In genomic region chr4:120816385-120816784, GRCh38 we compare ENCODE assay signal across 17 cellular contexts.
DNase-seq lines count a peak whose midpoint lies in the region; ATAC-seq and TF ChIP-seq lines count a peak whose summit lies in the region.
"Had no signal": no experiment of that assay in that cellular context is flagged by ENCODE, and none has a peak within 500 bp of the region (broad histone marks: within the 10 kb centered on the region; RNA-seq: fewer than 3 reads in every experiment).

No MANE protein-coding gene starts in this region.

- H2BK5ac ChIP-seq in H9 (ENCODE audit: insufficient read length, low read length) = no peak overlapping the region

- H2BK12ac ChIP-seq in H9 (ENCODE audit: insufficient read length, low read depth, low read length) = no peak overlapping the region

- H3K4me1 ChIP-seq in H9 (ENCODE audit: insufficient read depth, low read length) (no peaks in the 10 kb centered on the region), A673 (ENCODE audit: insufficient read depth, low read length, poor library complexity, severe bottlenecking) (no peaks in the 10 kb centered on the region), SJCRH30 (no peaks in the 10 kb centered on the region)
- H3K4me1 ChIP-seq: adrenal gland, BE2C had no signal

- H3K4me2 ChIP-seq in H9 (ENCODE audit: insufficient read depth, insufficient read length, low read length) = no peak overlapping the region

- H3K23me2 ChIP-seq in H9 (ENCODE audit: insufficient read length, low read depth, low read length, poor library complexity, severe bottlenecking) = no peaks in the 10 kb centered on the region

- POLR2A ChIA-PET in A673 (lab: Charles Lee; ENCODE audit: low non-redundant PET) = no interaction called here

- no peaks in the 10 kb centered on the region for H3K36me3 ChIP-seq in A673 (ENCODE audit: insufficient read depth, low read length, poor library complexity, severe bottlenecking)
- H3K36me3 ChIP-seq in SJCRH30 = no peaks in the 10 kb centered on the region
- H3K36me3 ChIP-seq: adrenal gland, BE2C, WERI-Rb-1 had no signal

- no peaks in the 10 kb centered on the region for H3K79me2 ChIP-seq in H9 (ENCODE audit: insufficient read depth, low read length)

- no peak for ATAC-seq in activated T-helper 17 cell treated with anti-CD3 and anti-CD28 coated beads, Interleukin-2, amount 50 U/mL, for 72 hours (replicated peaks)
- ATAC-seq: PC-3 had no signal

- no peak overlapping the region for H2AK5ac ChIP-seq in H9 (ENCODE audit: insufficient read length, low read length)

- H2AFZ ChIP-seq in H9 (ENCODE audit: low read length) = no peak overlapping the region

- H3K27ac Mint-ChIP-seq in H9 (peak overlapping the region; percentile 18 to 98 (median 51); a peak in 5 of 7 replicates), nephron progenitor cell (peak overlapping the region; percentile 16)
- no peak overlapping the region for H3K27ac Mint-ChIP-seq in activated T-helper 17 cell treated with anti-CD3 and anti-CD28 coated beads, Interleukin-2, amount 50 U/mL, for 72 hours
- H3K27ac Mint-ChIP-seq: activated CD4-positive, alpha-beta memory T cell treated with anti-CD3 and anti-CD28 coated beads, Interleukin-2, amount 10 ng/mL, durations not matched to agents 7 days and 5 days had no signal

- H4K91ac ChIP-seq in H9 (ENCODE audit: insufficient read length, low read depth, low read length) = no peak overlapping the region

- no CpG with 5 or more reads among the region's 7 CpGs for WGBS in H9 (ENCODE audit: extremely low coverage, insufficient read length, low lambda C conversion rate)

- no peak overlapping the region for H3K27ac ChIP-seq in H9 (ENCODE audit: insufficient read length, low read depth, low read length)
- H3K27ac ChIP-seq in A673 (ENCODE audit: low read depth, low read length, poor library complexity, severe bottlenecking) = no peak overlapping the region
- H3K27ac ChIP-seq in SJCRH30 = no peak overlapping the region
- H3K27ac ChIP-seq: adrenal gland, WERI-Rb-1 had no signal

- no peaks in the 10 kb centered on the region for H3K27me3 ChIP-seq in H9 (ENCODE audit: insufficient read depth, low read length)
- H3K27me3 ChIP-seq in A673 (replicated peaks; ENCODE audit: insufficient read depth, low read depth, low read length, poor library complexity) = no peaks in the 10 kb centered on the region
- no peaks in the 10 kb centered on the region for H3K27me3 ChIP-seq in SJCRH30
- H3K27me3 ChIP-seq: adrenal gland, BE2C had no signal

- CTCF ChIA-PET in A673 (lab: Charles Lee) = no interaction called here

- H2BK15ac ChIP-seq in H9 (ENCODE audit: low read depth, low read length) = no peak overlapping the region

- H3K4me3 ChIP-seq in AG10803 (ENCODE audit: low read length) (peak overlapping the region; percentile 52), A673 (ENCODE audit: low read depth, low read length, poor library complexity, severe bottlenecking) (no peak overlapping the region), SJCRH30 (no peak overlapping the region)
- H3K4me3 ChIP-seq: adrenal gland had no signal

- DNase-seq in AG10803 (ENCODE audit: low read depth) = peak; percentile 15
- no peak for DNase-seq in H9
- no peak for DNase-seq in nephron progenitor cell
- no peak for DNase-seq in A673 (ENCODE audit: low spot score)
- DNase-seq in SJCRH30 = no peak
- no peak for DNase-seq in activated CD8-positive, alpha-beta memory T cell treated with anti-CD3 and anti-CD28 coated beads, Interleukin-2, amount 50 U/mL, for 4 hours
- DNase-seq: activated CD4-positive, alpha-beta memory T cell treated with anti-CD3 and anti-CD28 coated beads, Interleukin-2, amount 10 ng/mL, durations not matched to agents 7 days and 5 days; adrenal gland; BE2C; KBM-7; midbrain; NCI-H1092; NCI-H2081 treated with DMSO at 0.1 percent for 48 hours; NCI-H524 treated with DMSO at 0.1 percent for 48 hours; PC-3; WERI-Rb-1 had no signal

- no peak for TF ChIP-seq CTCF in AG10803 (conservative IDR thresholded peaks at IDR 0.05; ENCODE audit: low read length)
- no peak for TF ChIP-seq CTCF in H9 (conservative IDR thresholded peaks at IDR 0.05)
- no peak for TF ChIP-seq CTCF in nephron progenitor cell (IDR thresholded peaks at IDR 0.05)
- TF ChIP-seq CTCF in A673 (conservative IDR thresholded peaks at IDR 0.05; ENCODE audit: low read depth, low read length) = no peak

- no peak overlapping the region for H2BK120ac ChIP-seq in H9 (ENCODE audit: low read depth, low read length, poor library complexity, severe bottlenecking)

- H3K18ac ChIP-seq in H9 (ENCODE audit: insufficient read length, low read depth, low read length) = no peak overlapping the region

- H3K4me3 Mint-ChIP-seq in H9 (no peak overlapping the region), nephron progenitor cell (no peak overlapping the region)
- H3K4me3 Mint-ChIP-seq in activated T-helper 17 cell treated with anti-CD3 and anti-CD28 coated beads, Interleukin-2, amount 50 U/mL, for 72 hours = peak overlapping the region; percentile 35
- H3K4me3 Mint-ChIP-seq: activated CD4-positive, alpha-beta memory T cell treated with anti-CD3 and anti-CD28 coated beads, Interleukin-2, amount 10 ng/mL, durations not matched to agents 7 days and 5 days had no signal

- H3K36me3 Mint-ChIP-seq in H9 (ENCODE audit: insufficient read depth in 1 of 3, low read depth in 3 of 3) = peaks cover 0 to 6% (median 3%) of the 10 kb centered on the region in 3 experiments; a peak in 3 of 7 replicates
- no peaks in the 10 kb centered on the region for H3K36me3 Mint-ChIP-seq in activated T-helper 17 cell treated with anti-CD3 and anti-CD28 coated beads, Interleukin-2, amount 50 U/mL, for 72 hours (ENCODE audit: low read depth)
- H3K36me3 Mint-ChIP-seq in nephron progenitor cell (ENCODE audit: low read depth) = peaks cover 18% of the 10 kb centered on the region

- H4K8ac ChIP-seq in H9 (replicated peaks; ENCODE audit: insufficient read length, low read depth, low read length) = no peak overlapping the region

- H3K79me1 ChIP-seq in H9 (ENCODE audit: insufficient read depth, low read depth, low read length, poor library complexity, severe bottlenecking) = no peaks in the 10 kb centered on the region

- BruUV-seq in A673 (replicated peaks; lab: Mats Ljungman, UMichigan) = no TSS peak

- no peak overlapping the region for H3K23ac ChIP-seq in H9 (ENCODE audit: insufficient read length, low read depth, low read length)

- no peak overlapping the region for H3K56ac ChIP-seq in H9 (ENCODE audit: insufficient read length, low read depth, low read length)

- H3K4ac ChIP-seq in H9 (ENCODE audit: low read depth, low read length) = no peak overlapping the region

- H3K27me3 Mint-ChIP-seq in H9 (ENCODE audit: low read depth) = no peaks in the 10 kb centered on the region
- H3K27me3 Mint-ChIP-seq in activated T-helper 17 cell treated with anti-CD3 and anti-CD28 coated beads, Interleukin-2, amount 50 U/mL, for 72 hours = peaks cover 4% of the 10 kb centered on the region
- H3K27me3 Mint-ChIP-seq in nephron progenitor cell (ENCODE audit: low read depth, poor library complexity) = no peaks in the 10 kb centered on the region

- H2BK20ac ChIP-seq in H9 (ENCODE audit: low read depth, low read length, poor library complexity, severe bottlenecking) = no peak overlapping the region

- H3K9me3 Mint-ChIP-seq in H9 (no peaks in the 10 kb centered on the region; a peak in 1 of 5 replicates), nephron progenitor cell (no peaks in the 10 kb centered on the region)
- no peaks in the 10 kb centered on the region for H3K9me3 Mint-ChIP-seq in activated T-helper 17 cell treated with anti-CD3 and anti-CD28 coated beads, Interleukin-2, amount 50 U/mL, for 72 hours
- H3K9me3 Mint-ChIP-seq: activated CD4-positive, alpha-beta memory T cell treated with anti-CD3 and anti-CD28 coated beads, Interleukin-2, amount 10 ng/mL, durations not matched to agents 7 days and 5 days had no signal

- H4K20me1 ChIP-seq in H9 (ENCODE audit: control insufficient read depth, insufficient read depth, insufficient read length) = no peaks in the 10 kb centered on the region

- intact Hi-C loops in A673 (cut with micrococcal nuclease; ENCODE audit: unreplicated experiment) = no loop called here

- H3K9ac ChIP-seq in H9 (ENCODE audit: extremely low read depth, insufficient read length, low read length) = no peak overlapping the region

- H3K4me1 Mint-ChIP-seq in H9 (no peaks in the 10 kb centered on the region), nephron progenitor cell (peaks cover 4% of the 10 kb centered on the region)
- peaks cover 12% of the 10 kb centered on the region for H3K4me1 Mint-ChIP-seq in activated T-helper 17 cell treated with anti-CD3 and anti-CD28 coated beads, Interleukin-2, amount 50 U/mL, for 72 hours

- H3K9me3 ChIP-seq in H9 (ENCODE audit: control insufficient read depth, low read depth, low read length) = no peaks in the 10 kb centered on the region
- no peaks in the 10 kb centered on the region for H3K9me3 ChIP-seq in A673 (ENCODE audit: low read depth, low read length, poor library complexity, severe bottlenecking)
- H3K9me3 ChIP-seq in SJCRH30 (replicated peaks) = no peaks in the 10 kb centered on the region
- H3K9me3 ChIP-seq: BE2C had no signal

- H3K14ac ChIP-seq in H9 (ENCODE audit: insufficient read depth, low read length) = no peak overlapping the region

- no peak overlapping the region for H3T11ph ChIP-seq in H9 (ENCODE audit: low read length)

- no peak overlapping the region for H4K5ac ChIP-seq in H9 (ENCODE audit: insufficient read length, low read depth, low read length)
